Comparison of ENCODE assay signal across 1 cellular context in the genomic region with DNA sequence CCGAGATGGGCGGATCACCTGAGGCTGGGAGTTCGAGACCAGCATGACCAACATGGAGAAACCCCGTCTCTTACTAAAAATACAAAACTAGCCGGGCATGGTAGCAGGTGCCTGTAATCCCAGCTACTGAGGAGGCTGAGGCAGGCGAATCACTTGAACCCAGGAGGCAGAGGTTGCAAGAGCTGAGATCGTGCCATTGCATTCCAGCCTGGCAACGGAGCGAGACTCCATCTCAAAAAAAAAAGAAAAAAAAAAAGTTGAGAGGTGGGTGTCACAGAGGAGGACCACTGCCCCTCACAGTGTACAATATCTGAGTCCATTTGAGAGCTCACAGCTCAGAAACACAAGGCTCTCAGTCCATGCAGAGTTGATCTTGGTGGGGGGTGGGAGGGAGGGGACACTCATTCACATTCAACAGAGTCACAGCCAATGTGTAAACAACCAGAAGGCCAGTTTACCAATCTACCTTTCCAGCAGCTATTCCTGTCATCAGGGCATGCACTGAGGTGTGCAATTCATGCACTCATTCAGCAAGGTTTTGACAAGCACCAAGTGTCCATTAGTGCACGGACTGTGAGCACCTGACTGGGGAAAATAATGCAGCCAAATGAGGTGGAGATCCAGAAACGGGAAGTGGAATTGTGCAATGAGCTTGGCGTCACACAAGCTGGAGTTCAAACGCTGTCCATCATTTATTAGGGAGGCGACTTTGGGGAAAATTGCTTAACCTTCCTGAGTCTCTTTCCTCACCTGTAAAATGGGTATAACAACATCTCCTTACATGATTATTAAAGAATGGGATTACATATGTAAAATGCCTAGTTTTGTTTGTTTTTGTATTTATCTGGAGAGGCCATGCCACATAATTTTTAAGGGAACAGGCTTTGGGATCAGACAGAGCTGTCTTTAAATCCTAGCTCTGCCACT.
TF ChIP-seq lines count a peak whose summit lies in the region.

No MANE protein-coding gene starts in this region.

TF ChIP-seq in HepG2, 621 proteins besides CTCF, POLR2A, EP300 and RAD21 (continued from another document and continues in another):
- TF ChIP-seq ZNF280D (CRISPR knock-in tag; IDR thresholded peaks at IDR 0.05) (0 out of 2 replicates have a peak, but pooled peaks have one; percentile 23), ELF3 (CRISPR knock-in tag; IDR thresholded peaks at IDR 0.05) (peak; percentile 32; the same call in 1 of the 2 replicates), CEBPG (CRISPR knock-in tag; IDR thresholded peaks at IDR 0.05) (peak; percentile 92), MIXL1 (CRISPR knock-in tag; IDR thresholded peaks at IDR 0.05) (0 out of 2 replicates have a peak, but pooled peaks have one; percentile 17), GATA4 (IDR thresholded peaks at IDR 0.05; ENCODE audit: borderline replicate concordance, low read depth) (no peak), ARID2 (CRISPR knock-in tag; IDR thresholded peaks at IDR 0.05; ENCODE audit: borderline replicate concordance) (no peak), HMGXB3 (CRISPR knock-in tag; IDR thresholded peaks at IDR 0.05; ENCODE audit: borderline replicate concordance) (no peak), TOPORS (CRISPR knock-in tag; IDR thresholded peaks at IDR 0.05) (no peak), MLXIP (CRISPR knock-in tag; IDR thresholded peaks at IDR 0.05; ENCODE audit: borderline replicate concordance) (no peak), ZNF563 (CRISPR knock-in tag; IDR thresholded peaks at IDR 0.05) (no peak), SP5 (CRISPR knock-in tag; IDR thresholded peaks at IDR 0.05; ENCODE audit: borderline replicate concordance, low read depth) (peak; percentile 57; the same call in 1 of the 2 replicates), BCL6 (CRISPR knock-in tag; IDR thresholded peaks at IDR 0.05) (peak; percentile 30; the same call in 1 of the 2 replicates), ETV5 (CRISPR knock-in tag; IDR thresholded peaks at IDR 0.05; ENCODE audit: borderline replicate concordance) (no peak), ZNF441 (CRISPR knock-in tag; IDR thresholded peaks at IDR 0.05; ENCODE audit: borderline replicate concordance) (no peak), HDAC2 (CRISPR knock-in tag; IDR thresholded peaks at IDR 0.05) (peak; percentile 53; the same call in 1 of the 2 replicates), FOXA3 (CRISPR knock-in tag; IDR thresholded peaks at IDR 0.05) (peak; percentile 75), GABPB1 (CRISPR knock-in tag; IDR thresholded peaks at IDR 0.05) (peak; percentile 31; the same call in 1 of the 2 replicates), ATF7 (IDR thresholded peaks at IDR 0.05) (no peak), ATF7 (CRISPR knock-in tag; IDR thresholded peaks at IDR 0.05) (no peak), MIER2 (CRISPR knock-in tag; IDR thresholded peaks at IDR 0.05) (no peak), ZSCAN9 (CRISPR knock-in tag; IDR thresholded peaks at IDR 0.05; ENCODE audit: borderline replicate concordance) (no peak), SOX5 (CRISPR knock-in tag; IDR thresholded peaks at IDR 0.05; ENCODE audit: borderline replicate concordance) (0 out of 2 replicates have a peak, but pooled peaks have one; percentile 6), SRSF9 (IDR thresholded peaks at IDR 0.05; ENCODE audit: borderline replicate concordance, insufficient read depth, low read depth, low read length, poor library complexity, severe bottlenecking) (no peak), REL (CRISPR knock-in tag; conservative IDR thresholded peaks at IDR 0.05) (no peak), CHD4 (IDR thresholded peaks at IDR 0.05; ENCODE audit: borderline replicate concordance, low read length) (peak; percentile 86; the same call in 1 of the 2 replicates), DNMT1 (CRISPR knock-in tag; IDR thresholded peaks at IDR 0.05) (no peak), IKZF1 (IDR thresholded peaks at IDR 0.05) (no peak), HOXA7 (CRISPR knock-in tag; IDR thresholded peaks at IDR 0.05) (no peak), MATR3 (CRISPR knock-in tag; IDR thresholded peaks at IDR 0.05) (no peak), HOXA3 (CRISPR knock-in tag; IDR thresholded peaks at IDR 0.05) (0 out of 2 replicates have a peak, but pooled peaks have one; percentile 40), FOXP1 (IDR thresholded peaks at IDR 0.05) (no peak), FOXP1 (CRISPR knock-in tag; IDR thresholded peaks at IDR 0.05) (peak; percentile 43; the same call in 1 of the 2 replicates), CEBPB (IDR thresholded peaks at IDR 0.05; ENCODE audit: borderline replicate concordance, low read depth, low read length) (peak; percentile 97), HNRNPUL1 (IDR thresholded peaks at IDR 0.05; ENCODE audit: low read depth, low read length) (no peak), PTBP1 (IDR thresholded peaks at IDR 0.05; ENCODE audit: low read depth, low read length, poor library complexity, severe bottlenecking) (no peak), FOXK1 (CRISPR knock-in tag; IDR thresholded peaks at IDR 0.05; ENCODE audit: borderline replicate concordance, low read depth) (peak; percentile 39; the same call in 1 of the 2 replicates), NPAS2 (CRISPR knock-in tag; IDR thresholded peaks at IDR 0.05; ENCODE audit: borderline replicate concordance) (no peak)
- TF ChIP-seq, protein P1, sequence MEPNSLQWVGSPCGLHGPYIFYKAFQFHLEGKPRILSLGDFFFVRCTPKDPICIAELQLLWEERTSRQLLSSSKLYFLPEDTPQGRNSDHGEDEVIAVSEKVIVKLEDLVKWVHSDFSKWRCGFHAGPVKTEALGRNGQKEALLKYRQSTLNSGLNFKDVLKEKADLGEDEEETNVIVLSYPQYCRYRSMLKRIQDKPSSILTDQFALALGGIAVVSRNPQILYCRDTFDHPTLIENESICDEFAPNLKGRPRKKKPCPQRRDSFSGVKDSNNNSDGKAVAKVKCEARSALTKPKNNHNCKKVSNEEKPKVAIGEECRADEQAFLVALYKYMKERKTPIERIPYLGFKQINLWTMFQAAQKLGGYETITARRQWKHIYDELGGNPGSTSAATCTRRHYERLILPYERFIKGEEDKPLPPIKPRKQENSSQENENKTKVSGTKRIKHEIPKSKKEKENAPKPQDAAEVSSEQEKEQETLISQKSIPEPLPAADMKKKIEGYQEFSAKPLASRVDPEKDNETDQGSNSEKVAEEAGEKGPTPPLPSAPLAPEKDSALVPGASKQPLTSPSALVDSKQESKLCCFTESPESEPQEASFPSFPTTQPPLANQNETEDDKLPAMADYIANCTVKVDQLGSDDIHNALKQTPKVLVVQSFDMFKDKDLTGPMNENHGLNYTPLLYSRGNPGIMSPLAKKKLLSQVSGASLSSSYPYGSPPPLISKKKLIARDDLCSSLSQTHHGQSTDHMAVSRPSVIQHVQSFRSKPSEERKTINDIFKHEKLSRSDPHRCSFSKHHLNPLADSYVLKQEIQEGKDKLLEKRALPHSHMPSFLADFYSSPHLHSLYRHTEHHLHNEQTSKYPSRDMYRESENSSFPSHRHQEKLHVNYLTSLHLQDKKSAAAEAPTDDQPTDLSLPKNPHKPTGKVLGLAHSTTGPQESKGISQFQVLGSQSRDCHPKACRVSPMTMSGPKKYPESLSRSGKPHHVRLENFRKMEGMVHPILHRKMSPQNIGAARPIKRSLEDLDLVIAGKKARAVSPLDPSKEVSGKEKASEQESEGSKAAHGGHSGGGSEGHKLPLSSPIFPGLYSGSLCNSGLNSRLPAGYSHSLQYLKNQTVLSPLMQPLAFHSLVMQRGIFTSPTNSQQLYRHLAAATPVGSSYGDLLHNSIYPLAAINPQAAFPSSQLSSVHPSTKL (CRISPR knock-in tag; IDR thresholded peaks at IDR 0.05) = peak; percentile 60; the same call in 1 of the 2 replicates
- TF ChIP-seq, protein P2, sequence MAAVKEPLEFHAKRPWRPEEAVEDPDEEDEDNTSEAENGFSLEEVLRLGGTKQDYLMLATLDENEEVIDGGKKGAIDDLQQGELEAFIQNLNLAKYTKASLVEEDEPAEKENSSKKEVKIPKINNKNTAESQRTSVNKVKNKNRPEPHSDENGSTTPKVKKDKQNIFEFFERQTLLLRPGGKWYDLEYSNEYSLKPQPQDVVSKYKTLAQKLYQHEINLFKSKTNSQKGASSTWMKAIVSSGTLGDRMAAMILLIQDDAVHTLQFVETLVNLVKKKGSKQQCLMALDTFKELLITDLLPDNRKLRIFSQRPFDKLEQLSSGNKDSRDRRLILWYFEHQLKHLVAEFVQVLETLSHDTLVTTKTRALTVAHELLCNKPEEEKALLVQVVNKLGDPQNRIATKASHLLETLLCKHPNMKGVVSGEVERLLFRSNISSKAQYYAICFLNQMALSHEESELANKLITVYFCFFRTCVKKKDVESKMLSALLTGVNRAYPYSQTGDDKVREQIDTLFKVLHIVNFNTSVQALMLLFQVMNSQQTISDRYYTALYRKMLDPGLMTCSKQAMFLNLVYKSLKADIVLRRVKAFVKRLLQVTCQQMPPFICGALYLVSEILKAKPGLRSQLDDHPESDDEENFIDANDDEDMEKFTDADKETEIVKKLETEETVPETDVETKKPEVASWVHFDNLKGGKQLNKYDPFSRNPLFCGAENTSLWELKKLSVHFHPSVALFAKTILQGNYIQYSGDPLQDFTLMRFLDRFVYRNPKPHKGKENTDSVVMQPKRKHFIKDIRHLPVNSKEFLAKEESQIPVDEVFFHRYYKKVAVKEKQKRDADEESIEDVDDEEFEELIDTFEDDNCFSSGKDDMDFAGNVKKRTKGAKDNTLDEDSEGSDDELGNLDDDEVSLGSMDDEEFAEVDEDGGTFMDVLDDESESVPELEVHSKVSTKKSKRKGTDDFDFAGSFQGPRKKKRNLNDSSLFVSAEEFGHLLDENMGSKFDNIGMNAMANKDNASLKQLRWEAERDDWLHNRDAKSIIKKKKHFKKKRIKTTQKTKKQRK (IDR thresholded peaks at IDR 0.05; ENCODE audit: low read length) = no peak
- TF ChIP-seq, protein P3, sequence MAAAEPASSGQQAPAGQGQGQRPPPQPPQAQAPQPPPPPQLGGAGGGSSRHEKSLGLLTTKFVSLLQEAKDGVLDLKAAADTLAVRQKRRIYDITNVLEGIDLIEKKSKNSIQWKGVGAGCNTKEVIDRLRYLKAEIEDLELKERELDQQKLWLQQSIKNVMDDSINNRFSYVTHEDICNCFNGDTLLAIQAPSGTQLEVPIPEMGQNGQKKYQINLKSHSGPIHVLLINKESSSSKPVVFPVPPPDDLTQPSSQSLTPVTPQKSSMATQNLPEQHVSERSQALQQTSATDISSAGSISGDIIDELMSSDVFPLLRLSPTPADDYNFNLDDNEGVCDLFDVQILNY (CRISPR knock-in tag; conservative IDR thresholded peaks at IDR 0.05) = no peak
